Comparison of ENCODE assay signal across 9 cellular contexts in the genomic region with DNA sequence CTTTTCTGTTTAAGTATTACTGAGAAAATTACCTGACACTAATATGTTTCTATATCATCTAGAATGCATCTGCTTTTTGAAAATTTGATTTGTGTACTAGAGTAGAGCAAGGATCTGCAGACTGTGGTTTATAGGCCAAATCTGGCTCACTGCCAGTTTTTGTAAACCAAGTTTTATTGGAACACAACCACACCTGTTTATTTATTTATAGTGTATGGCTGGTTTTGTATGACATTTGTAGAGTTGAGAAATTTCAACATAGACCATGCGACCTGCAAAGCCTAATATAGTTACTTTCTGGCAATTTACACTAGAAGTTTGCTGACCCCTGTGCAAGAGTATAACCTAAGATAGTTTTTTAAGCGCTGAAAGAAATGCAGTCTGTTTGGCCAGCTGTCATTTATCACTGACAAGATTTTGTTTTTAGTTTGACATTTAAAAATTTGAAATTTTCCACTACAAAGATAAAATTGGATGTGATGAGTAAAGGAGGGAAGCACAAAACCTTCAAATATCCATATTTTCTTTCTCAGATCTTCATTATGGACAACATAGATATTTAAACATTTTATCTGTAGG. TPM values are rescaled to one million over a fixed set of nuclear protein-coding genes. Genes with fewer than 3 reads are reported as not detected.
DNase-seq lines count a peak whose midpoint lies in the region; ATAC-seq and TF ChIP-seq lines count a peak whose summit lies in the region.
"Had no signal": no experiment of that assay in that cellular context is flagged by ENCODE, and none has a peak within 500 bp of the region (broad histone marks: within the 10 kb centered on the region; RNA-seq: fewer than 3 reads in every experiment).

No MANE protein-coding gene starts in this region.

- TF ChIP-seq POLR2A in heart left ventricle (IDR thresholded peaks at IDR 0.05) (no peak), right lobe of liver (IDR thresholded peaks at IDR 0.05) (no peak)

- peaks cover 50% of the 10 kb centered on the region for H3K4me1 Mint-ChIP-seq in stimulated activated naive CD8-positive, alpha-beta T cell treated with anti-CD3 and anti-CD28 coated beads, Interleukin-15, amount 100 ng/mL, for 72 hours

- H3K36me3 ChIP-seq in heart left ventricle (no peaks in the 10 kb centered on the region), right lobe of liver (no peaks in the 10 kb centered on the region), upper lobe of right lung (no peaks in the 10 kb centered on the region)

- no peak overlapping the region for H3K4me3 ChIP-seq in heart left ventricle
- H3K4me3 ChIP-seq in right lobe of liver, result no peak overlapping the region
- H3K4me3 ChIP-seq in upper lobe of right lung, result no peak overlapping the region

- H3K27me3 ChIP-seq in heart left ventricle (no peaks in the 10 kb centered on the region), right lobe of liver (no peaks in the 10 kb centered on the region), upper lobe of right lung (no peaks in the 10 kb centered on the region)

- H3K9me3 Mint-ChIP-seq in stimulated activated naive CD8-positive, alpha-beta T cell treated with anti-CD3 and anti-CD28 coated beads, Interleukin-15, amount 100 ng/mL, for 72 hours, result no peaks in the 10 kb centered on the region
- H3K9me3 Mint-ChIP-seq: nephron progenitor cell had no signal

- no peak overlapping the region for H3K4me3 Mint-ChIP-seq in stimulated activated naive CD8-positive, alpha-beta T cell treated with anti-CD3 and anti-CD28 coated beads, Interleukin-15, amount 100 ng/mL, for 72 hours
- H3K4me3 Mint-ChIP-seq: nephron progenitor cell had no signal

- intact Hi-C loops in heart left ventricle (cut with DNase I), result no loop called here
- intact Hi-C loops in Right ventricle myocardium inferior (cut with DNase I), result no loop called here
- intact Hi-C loops in right lobe of liver (cut with DNase I), result no loop called here
- intact Hi-C loops in upper lobe of right lung (cut with DNase I), result loop anchor here (10.0 kb wide), 1 partner anchor 189 kb away; no protein-coding TSS in a partner anchor

- H3K9me3 ChIP-seq in heart left ventricle (no peaks in the 10 kb centered on the region), right lobe of liver (no peaks in the 10 kb centered on the region), upper lobe of right lung (no peaks in the 10 kb centered on the region)

- no peaks in the 10 kb centered on the region for H3K27me3 Mint-ChIP-seq in stimulated activated naive CD8-positive, alpha-beta T cell treated with anti-CD3 and anti-CD28 coated beads, Interleukin-15, amount 100 ng/mL, for 72 hours

- TF ChIP-seq CTCF in heart left ventricle (IDR thresholded peaks at IDR 0.05) (no peak), right lobe of liver (IDR thresholded peaks at IDR 0.05) (no peak), upper lobe of right lung (IDR thresholded peaks at IDR 0.05) (no peak)

- H3K27ac Mint-ChIP-seq in stimulated activated naive CD8-positive, alpha-beta T cell treated with anti-CD3 and anti-CD28 coated beads, Interleukin-15, amount 100 ng/mL, for 72 hours, result no peak overlapping the region

- no peak for DNase-seq in heart left ventricle
- no peak for DNase-seq in Right ventricle myocardium inferior (ENCODE audit: missing footprints)
- DNase-seq in RPMI7951 (ENCODE audit: low read depth), result peak; percentile 5
- DNase-seq in right lobe of liver, result no peak
- DNase-seq in upper lobe of right lung, result no peak
- no peak for DNase-seq in stimulated activated naive CD8-positive, alpha-beta T cell treated with anti-CD3 and anti-CD28 coated beads, Interleukin-15, amount 100 ng/mL, for 72 hours
- DNase-seq in HK-2 (ENCODE audit: unreplicated experiment), result no peak
- no peak for DNase-seq in activated gamma-delta T cell (lab: John Stamatoyannopoulos, UW)
- DNase-seq: nephron progenitor cell had no signal

- H3K4me1 ChIP-seq in heart left ventricle (peaks cover 0 to 60% (median 20%) of the 10 kb centered on the region in 12 donors), right lobe of liver (peaks cover 0 to 32% (median 0%) of the 10 kb centered on the region in 4 donors), upper lobe of right lung (peaks cover 53% of the 10 kb centered on the region)

- ATAC-seq in heart left ventricle (no peak), Right ventricle myocardium inferior (no peak), right lobe of liver (no peak), upper lobe of right lung (no peak)
- ATAC-seq in stimulated activated naive CD8-positive, alpha-beta T cell treated with anti-CD3 and anti-CD28 coated beads, Interleukin-15, amount 100 ng/mL, for 72 hours, result no peak

- 65 to 74% (median 73%) methylated on average over 2 of the region's 2 CpGs for WGBS in heart left ventricle, 4 donors
- WGBS in right lobe of liver (ENCODE audit: insufficient coverage, low coverage, low lambda C conversion rate, missing lambda C conversion rate), result 44% methylated on average over 2 of the region's 2 CpGs

- H3K27ac ChIP-seq in heart left ventricle, result peak overlapping the region in 11 of 12 donors; percentile 11 to 87 (median 68)
- peak overlapping the region in 2 of 3 donors; percentile 30 to 61 for H3K27ac ChIP-seq in right lobe of liver
- peak overlapping the region; percentile 84 for H3K27ac ChIP-seq in upper lobe of right lung

RNA-seq across cellular contexts. Expression of a gene that starts 36.1 kb away (rescaled TPM):
- total RNA-seq in heart left ventricle (10 to 100 TPM; 41.0 to 86.3 (median 54.6) TPM), Right ventricle myocardium inferior (84.2 TPM), right lobe of liver (10 to 100 TPM; 20.3 to 60.0 (median 31.2) TPM), upper lobe of right lung (70.2 TPM)
- polyA plus RNA-seq in heart left ventricle, result 100 to 1,000 TPM in 1 of 2 donors, 10 to 100 TPM in 1; 30.1 to 170 TPM
- total RNA-seq in RPMI7951 (2014; rRNA removed; shearing (Covaris generic)), result 258 and 530 TPM in 2 replicates

RNA-seq across cellular contexts. Expression of a gene that starts 59.6 kb away (rescaled TPM):
- total RNA-seq in heart left ventricle (10 to 100 TPM; 15.5 to 27.0 (median 22.7) TPM), Right ventricle myocardium inferior (29.2 TPM), right lobe of liver (10 to 100 TPM in 5 of 6 experiments, 1 to 10 TPM in 1; 9.4 to 22.8 (median 18.8) TPM), upper lobe of right lung (28.1 TPM)
- 10 to 100 TPM; 12.4 to 25.0 TPM for polyA plus RNA-seq in heart left ventricle
- total RNA-seq in RPMI7951 (2014; rRNA removed; shearing (Covaris generic)), result 27.8 and 43.1 TPM in 2 replicates
